In the genomic region with DNA sequence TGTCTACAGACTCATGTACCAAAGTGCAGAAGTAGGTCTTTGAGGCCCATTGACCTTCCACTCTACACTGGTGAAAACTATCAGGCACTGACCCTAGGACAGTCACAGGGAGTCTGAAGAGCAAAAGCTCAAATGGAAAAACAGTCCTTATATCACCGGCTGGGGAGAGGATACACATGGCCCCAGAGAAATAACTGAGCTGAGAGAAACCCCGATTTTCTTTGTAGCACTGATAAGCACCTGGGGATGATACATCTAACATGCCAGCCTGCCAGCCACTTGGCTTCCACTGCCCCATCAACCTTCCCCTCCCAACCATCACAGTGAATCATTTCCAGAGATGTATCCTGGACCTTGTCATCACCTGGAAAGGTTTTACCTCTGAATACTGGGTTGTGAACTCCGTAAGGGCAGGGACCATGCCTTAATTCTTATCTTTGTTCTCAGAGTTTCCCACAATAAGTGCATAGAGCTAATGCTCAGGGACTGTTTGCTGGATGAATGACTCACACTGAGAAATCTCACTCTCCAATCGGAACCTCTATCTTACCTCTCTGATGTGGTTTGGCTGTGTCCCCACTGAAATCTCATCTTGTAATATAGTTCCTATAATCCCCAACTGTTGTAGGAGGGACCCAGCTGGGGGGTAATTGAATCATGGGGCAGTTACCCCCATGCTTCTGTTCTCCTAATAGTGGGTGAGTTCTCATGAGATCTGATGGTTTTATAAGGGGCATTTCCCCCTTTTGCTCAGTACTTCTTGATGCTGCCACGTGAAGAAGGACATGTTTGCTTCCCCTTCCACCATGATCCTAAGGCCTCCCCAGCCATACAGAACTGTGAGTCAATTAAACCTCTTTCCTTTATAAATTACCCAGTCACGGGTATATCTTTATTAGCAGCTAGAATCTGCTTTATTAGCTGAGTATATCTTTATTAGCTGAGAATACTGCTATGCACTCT, we compare ENCODE assay signal across 8 cellular contexts. TPM values are rescaled to one million over a fixed set of nuclear protein-coding genes. Genes with fewer than 3 reads are reported as not detected.
A peak's percentile ranks its signal among the peaks of the same experiment; 100 is the strongest.
DNase-seq lines count a peak whose midpoint lies in the region; ATAC-seq and TF ChIP-seq lines count a peak whose summit lies in the region.

No MANE protein-coding gene starts in this region.

- 100% methylated on average over 1 of the region's 6 CpGs; no CpG with 5 or more reads in 1 of the 2 experiments for WGBS in IMR-90 (ENCODE audit: extremely low coverage in 2 of 2, insufficient read length in 1 of 2), 2 experiments
- WGBS in psoas muscle, 3 donors, result 83 to 85% (median 84%) methylated on average over 6 of the region's 6 CpGs

- peaks cover 27% of the 10 kb centered on the region for H3K9me1 ChIP-seq in IMR-90 (ENCODE audit: insufficient read depth, low read length)

- H3K27ac ChIP-seq in AG04450 (ENCODE audit: low read depth, low read length) (no peak overlapping the region), IMR-90 (ENCODE audit: insufficient read depth, low read length) (no peak overlapping the region), psoas muscle (no peak overlapping the region)

- no peak overlapping the region for H3K56ac ChIP-seq in IMR-90 (ENCODE audit: extremely low read depth, insufficient read depth, low read length)

- no peak for TF ChIP-seq POLR2A in IMR-90 (IDR thresholded peaks at IDR 0.05; ENCODE audit: low read depth, low read length)

- intact Hi-C loops in IMR-90 (cut with micrococcal nuclease) (no loop called here), psoas muscle (cut with DNase I) (no loop called here)

- TF ChIP-seq RAD21 in IMR-90 (IDR thresholded peaks at IDR 0.05; ENCODE audit: low read length), result no peak

- H3K27me3 ChIP-seq in AG04450 (ENCODE audit: control insufficient read depth, insufficient read depth, low read length) (no peaks in the 10 kb centered on the region), IMR-90 (ENCODE audit: control insufficient read depth, insufficient read depth, low read length) (no peaks in the 10 kb centered on the region), psoas muscle (ENCODE audit: insufficient read depth in 3 of 3, low read length in 2 of 3) (no peaks in the 10 kb centered on the region)

- no peak for TF ChIP-seq CTCF in AG04450 (IDR thresholded peaks at IDR 0.05; ENCODE audit: low read depth, low read length)
- TF ChIP-seq CTCF in IMR-90 (conservative IDR thresholded peaks at IDR 0.05; ENCODE audit: low read depth, low read length), result no peak
- TF ChIP-seq CTCF in psoas muscle (IDR thresholded peaks at IDR 0.05), result no peak

- no peak overlapping the region for H3K4me3 ChIP-seq in AG04450 (ENCODE audit: low read depth, low read length)
- no peak overlapping the region for H3K4me3 ChIP-seq in IMR-90 (ENCODE audit: insufficient read depth, low read depth, low read length)
- no peak overlapping the region for H3K4me3 ChIP-seq in psoas muscle

- no peak overlapping the region for H2BK15ac ChIP-seq in IMR-90 (ENCODE audit: low read depth, low read length)

- H4K20me1 ChIP-seq in IMR-90 (ENCODE audit: insufficient read depth, low read length), result peaks cover 58% of the 10 kb centered on the region

- BruUV-seq in IMR-90 (replicated peaks; lab: Mats Ljungman, UMichigan), result no TSS peak

- H3K4ac ChIP-seq in IMR-90 (ENCODE audit: low read depth, low read length), result no peak overlapping the region

- H2BK120ac ChIP-seq in IMR-90 (ENCODE audit: low read depth, low read length), result no peak overlapping the region

- CTCF ChIA-PET in AG04450 (lab: Charles Lee), result interaction anchor here (1.4 to 1.8 kb wide), 2 partner anchors 82 to 85 kb away, joined by 4 to 5 read pairs; no protein-coding TSS in a partner anchor
- CTCF ChIA-PET in IMR-90 (lab: Yijun Ruan, JAX), result interaction anchor here (1.3 kb wide), 1 partner anchor 85 kb away, joined by 3 read pairs; no protein-coding TSS in a partner anchor

- H3K4me2 ChIP-seq in IMR-90 (ENCODE audit: low read depth, low read length), result no peak overlapping the region

- no peak overlapping the region for H3K14ac ChIP-seq in IMR-90 (replicated peaks; ENCODE audit: low read depth, low read length)

- H3K36me3 ChIP-seq in IMR-90 (ENCODE audit: control insufficient read depth, insufficient read depth, low read length) (peaks cover 4% of the 10 kb centered on the region), psoas muscle (ENCODE audit: insufficient read depth in 1 of 2, low read depth in 1 of 2) (no peaks in the 10 kb centered on the region)

- no peak overlapping the region for H2AFZ ChIP-seq in IMR-90 (replicated peaks; ENCODE audit: low read length, poor library complexity)

- H4K8ac ChIP-seq in IMR-90 (ENCODE audit: low read depth in 2 of 2, low read length in 2 of 2), result no peak overlapping the region

- no peak overlapping the region for H4K5ac ChIP-seq in IMR-90 (ENCODE audit: low read depth, low read length)

- no peak overlapping the region for H4K91ac ChIP-seq in IMR-90 (ENCODE audit: insufficient read depth, low read depth, low read length)

- no peak overlapping the region; the same call in 1 of the 2 replicates for H2AK5ac ChIP-seq in IMR-90 (ENCODE audit: low read depth, low read length)

- H3K9me3 ChIP-seq in AG04450 (ENCODE audit: control insufficient read depth, insufficient read depth, low read length) (no peaks in the 10 kb centered on the region), IMR-90 (ENCODE audit: control insufficient read depth, insufficient read depth, low read length) (no peaks in the 10 kb centered on the region), psoas muscle (no peaks in the 10 kb centered on the region)

- H3K18ac ChIP-seq in IMR-90 (ENCODE audit: low read depth, low read length), result no peak overlapping the region

- dilution Hi-C loops in IMR-90 (cut with HindIII; ENCODE audit: low sequenced_read_pairs, unreplicated experiment), result no loop called here

- H3K79me1 ChIP-seq in IMR-90 (ENCODE audit: low read depth in 1 of 2, low read length in 2 of 2), result peaks cover 53 to 79% of the 10 kb centered on the region in 2 experiments

- H2BK20ac ChIP-seq in IMR-90 (ENCODE audit: low read depth, low read length), result no peak overlapping the region

- H2AK9ac ChIP-seq in IMR-90 (replicated peaks; ENCODE audit: low read depth, low read length, poor library complexity), result no peak overlapping the region

- in situ Hi-C loops in IMR-90 (cut with MboI; ENCODE audit: low sequenced_read_pairs), result no loop called here

- no peak overlapping the region for H2BK5ac ChIP-seq in IMR-90 (ENCODE audit: low read depth, low read length, poor library complexity, severe bottlenecking)

- peaks cover 15% of the 10 kb centered on the region for H3K4me1 ChIP-seq in IMR-90 (ENCODE audit: control insufficient read depth, insufficient read depth, low read length)
- no peaks in the 10 kb centered on the region for H3K4me1 ChIP-seq in psoas muscle

- no peak overlapping the region for H3K9ac ChIP-seq in IMR-90 (ENCODE audit: low read depth, low read length)

- ATAC-seq in GM19463 (IDR thresholded peaks at IDR 0.05; ENCODE audit: unreplicated experiment), result peak; percentile 87
- ATAC-seq in IMR-90 (ENCODE audit: low read depth), result peak; percentile 79
- ATAC-seq in esophagus mucosa, result peak; percentile 64
- no peak for ATAC-seq in GM18517 (IDR thresholded peaks at IDR 0.05; ENCODE audit: unreplicated experiment)
- ATAC-seq in psoas muscle, result no peak
- no peak for ATAC-seq in GM21723 (IDR thresholded peaks at IDR 0.05; ENCODE audit: unreplicated experiment)
- no peak for ATAC-seq in HG03139 (IDR thresholded peaks at IDR 0.05; ENCODE audit: unreplicated experiment)

- POLR2A ChIA-PET in AG04450 (lab: Yijun Ruan, JAX) (no interaction called here), IMR-90 (lab: Charles Lee; ENCODE audit: unreplicated experiment) (no interaction called here)

- DNase-seq in AG04450 (ENCODE audit: low read depth, low spot score) (peak; percentile 41), IMR-90 (peak; percentile 89), psoas muscle (no peak)

- no peak overlapping the region for H3K23ac ChIP-seq in IMR-90 (ENCODE audit: low read depth, low read length)

TF ChIP-seq in IMR-90, 13 proteins besides CTCF, POLR2A, EP300 and RAD21:
- no peak for TF ChIP-seq MXI1 (IDR thresholded peaks at IDR 0.05; ENCODE audit: borderline replicate concordance, low read depth, low read length)
- no peak for TF ChIP-seq BHLHE40 (IDR thresholded peaks at IDR 0.05; ENCODE audit: low read depth, low read length)
- TF ChIP-seq CHD1 (IDR thresholded peaks at IDR 0.05; ENCODE audit: low read depth, low read length), result no peak
- no peak for TF ChIP-seq SMC3 (IDR thresholded peaks at IDR 0.05; ENCODE audit: low read depth, low read length)
- TF ChIP-seq, protein P1, sequence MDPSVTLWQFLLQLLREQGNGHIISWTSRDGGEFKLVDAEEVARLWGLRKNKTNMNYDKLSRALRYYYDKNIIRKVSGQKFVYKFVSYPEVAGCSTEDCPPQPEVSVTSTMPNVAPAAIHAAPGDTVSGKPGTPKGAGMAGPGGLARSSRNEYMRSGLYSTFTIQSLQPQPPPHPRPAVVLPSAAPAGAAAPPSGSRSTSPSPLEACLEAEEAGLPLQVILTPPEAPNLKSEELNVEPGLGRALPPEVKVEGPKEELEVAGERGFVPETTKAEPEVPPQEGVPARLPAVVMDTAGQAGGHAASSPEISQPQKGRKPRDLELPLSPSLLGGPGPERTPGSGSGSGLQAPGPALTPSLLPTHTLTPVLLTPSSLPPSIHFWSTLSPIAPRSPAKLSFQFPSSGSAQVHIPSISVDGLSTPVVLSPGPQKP (IDR thresholded peaks at IDR 0.05; ENCODE audit: borderline replicate concordance, low read depth, low read length), result no peak
TF ChIP-seq in IMR-90: peak in this region for 0.

RNA-seq across cellular contexts. Expression of a gene that starts 37.1 kb away (rescaled TPM):
- polyA plus RNA-seq in AG04450 (2011; rRNA removed) (22.8 and 32.5 TPM in 2 replicates), IMR-90 (2012; rRNA removed) (54.5 and 61.6 TPM in 2 replicates), psoas muscle (under 1 TPM; 0.51 to 0.83 (median 0.76) TPM)
- 28.4 and 52.5 TPM in 2 replicates for polyA minus RNA-seq in AG04450 (2011; rRNA and poly(A)+ RNA removed)
- total RNA-seq in IMR-90 (2012; rRNA removed) (89.2 and 93.7 TPM in 2 replicates), esophagus mucosa (0.56 TPM), psoas muscle (1 to 10 TPM in 2 of 4 donors, under 1 TPM in 2; 0.57 to 2.5 (median 1.1) TPM)
- polyA plus RNA-seq in IMR-90 (2012; cell fraction: cytosol; rRNA removed), result 71.6 and 118 TPM in 2 replicates
- 36.3 and 66.6 TPM in 2 replicates for polyA plus RNA-seq in IMR-90 (2012; cell fraction: nucleus; rRNA removed; ENCODE audit: low replicate concordance)

Comparison
In these comparisons a context has a peak if more than half of its experiments do, and no peak if none do; other contexts are left out.
1. DNase-seq: peak in AG04450 (single experiment) and IMR-90 (single experiment); none in psoas muscle (0 of 2).
2. ATAC-seq: peak in GM19463 (single experiment), IMR-90 (single experiment) and esophagus mucosa (single experiment); none in GM18517 (single experiment), psoas muscle (0 of 4), GM21723 (single experiment) and HG03139 (single experiment).
3. RNA of a gene that starts 37.1 kb away (total RNA-seq): 89.2 to 93.7 TPM in IMR-90; 0.57 to 2.5 TPM in psoas muscle and 0.56 TPM in esophagus mucosa (single experiment); every median in the first group is over 10 times any median in the second.